ENCODE assay signal across 19 cellular contexts in genomic region chr13:27257233-27257568, GRCh38. TPM values are rescaled to one million over a fixed set of nuclear protein-coding genes. Genes with fewer than 3 reads are reported as not detected.
A peak's percentile ranks its signal among the peaks of the same experiment; 100 is the strongest.
DNase-seq lines count a peak whose midpoint lies in the region; ATAC-seq and TF ChIP-seq lines count a peak whose summit lies in the region.
"Had no signal": no experiment of that assay in that cellular context is flagged by ENCODE, and none has a peak within 500 bp of the region (broad histone marks: within the 10 kb centered on the region; RNA-seq: fewer than 3 reads in every experiment).

No MANE protein-coding gene starts in this region.

- no peak for ATAC-seq in CD4-positive, alpha-beta T cell (ENCODE audit: poor library complexity)
- ATAC-seq in RWPE2 (ENCODE audit: low read depth) (0 out of 3 replicates have a peak, but pooled peaks have one; percentile 4), lower lobe of right lung (no peak)

- H3K27me3 ChIP-seq in CD4-positive, alpha-beta T cell (ENCODE audit: control insufficient read depth, insufficient read depth, low read length) = no peaks in the 10 kb centered on the region
- H3K27me3 ChIP-seq in RWPE2 (ENCODE audit: insufficient read depth, poor library complexity, severe bottlenecking) = no peaks in the 10 kb centered on the region
- H3K27me3 ChIP-seq in endodermal cell (ENCODE audit: control insufficient read depth, insufficient read depth, low read length, poor library complexity, severe bottlenecking) = no peaks in the 10 kb centered on the region
- no peaks in the 10 kb centered on the region for H3K27me3 ChIP-seq in lower lobe of right lung (ENCODE audit: low read depth)
- no peaks in the 10 kb centered on the region for H3K27me3 ChIP-seq in MG63
- H3K27me3 ChIP-seq: SJSA1 had no signal

- H3K36me3 ChIP-seq in RWPE2 (ENCODE audit: low read depth) = peaks cover 82% of the 10 kb centered on the region
- H3K36me3 ChIP-seq in endodermal cell (ENCODE audit: control insufficient read depth, insufficient read depth, low read length) = peaks cover 81% of the 10 kb centered on the region
- peaks cover 71% of the 10 kb centered on the region for H3K36me3 ChIP-seq in lower lobe of right lung
- H3K36me3 ChIP-seq in MG63 = peaks cover 88% of the 10 kb centered on the region
- H3K36me3 ChIP-seq: prostate gland had no signal

- H3K9ac ChIP-seq in endodermal cell (ENCODE audit: extremely low read depth, low read length, poor library complexity, severe bottlenecking) = no peak overlapping the region

- H3K4me3 Mint-ChIP-seq in CD4-positive, alpha-beta T cell = peak overlapping the region; percentile 39
- no peak overlapping the region for H3K4me3 Mint-ChIP-seq in endodermal cell
- H3K4me3 Mint-ChIP-seq: activated naive CD4-positive, alpha-beta T cell treated with anti-CD3 and anti-CD28 coated beads, Interleukin-2, amount 10 ng/mL, durations not matched to agents 7 days and 5 days; CD8-positive, alpha-beta memory T cell had no signal

- WGBS in endodermal cell (ENCODE audit: insufficient coverage in 1 of 2, insufficient read length in 1 of 2), 2 experiments = 94 to 100% methylated on average over 2 to 3 of the region's 3 CpGs

- no peak overlapping the region for H3K27ac Mint-ChIP-seq in CD4-positive, alpha-beta T cell
- peak overlapping the region; percentile 21 for H3K27ac Mint-ChIP-seq in endodermal cell
- H3K27ac Mint-ChIP-seq: activated naive CD4-positive, alpha-beta T cell treated with anti-CD3 and anti-CD28 coated beads, Interleukin-2, amount 10 ng/mL, durations not matched to agents 7 days and 5 days had no signal

- no peak overlapping the region for H3K27ac ChIP-seq in CD4-positive, alpha-beta T cell (ENCODE audit: low read depth, low read length)
- H3K27ac ChIP-seq in RWPE2 (ENCODE audit: poor library complexity, severe bottlenecking) = no peak overlapping the region
- no peak overlapping the region for H3K27ac ChIP-seq in endodermal cell (ENCODE audit: low read depth, low read length)
- no peak overlapping the region for H3K27ac ChIP-seq in lower lobe of right lung
- H3K27ac ChIP-seq: prostate gland, SJSA1, WERI-Rb-1 had no signal

- intact Hi-C loops in CD4-positive, alpha-beta T cell (cut with DNase I, micrococcal nuclease) = loop anchor here (10.0 kb wide), 5 partner anchors 168 to 1952 kb away; partner anchors contain the start of genes CDK8 (in 1 of the 2), GTF3A (in 1 of the 2), NUP58 (in 1 of the 2) and RNF6 (in 1 of the 2)
- intact Hi-C loops in lower lobe of right lung (cut with DNase I) = no loop called here

- peaks cover 90% of the 10 kb centered on the region for H3K36me3 Mint-ChIP-seq in CD4-positive, alpha-beta T cell (ENCODE audit: low read depth)
- peaks cover 65% of the 10 kb centered on the region for H3K36me3 Mint-ChIP-seq in endodermal cell (ENCODE audit: low read depth)

- H3K4me3 ChIP-seq in RWPE2 (ENCODE audit: severe bottlenecking) (no peak overlapping the region), endodermal cell (ENCODE audit: low read length) (no peak overlapping the region), lower lobe of right lung (no peak overlapping the region), MG63 (no peak overlapping the region)
- H3K4me3 ChIP-seq: prostate gland, SJSA1 had no signal

- peaks cover 10% of the 10 kb centered on the region for H3K4me1 ChIP-seq in RWPE2 (ENCODE audit: insufficient read depth, poor library complexity, severe bottlenecking)
- H3K4me1 ChIP-seq in endodermal cell (ENCODE audit: control insufficient read depth, insufficient read depth, low read length) = no peaks in the 10 kb centered on the region
- H3K4me1 ChIP-seq in lower lobe of right lung = peaks cover 51% of the 10 kb centered on the region

- DNase-seq in DMS53 (lab: John Stamatoyannopoulos, UW) (peak; percentile 46), DMS53 treated with DMSO at 0.1 percent for 48 hours (lab: John Stamatoyannopoulos, UW; ENCODE audit: unreplicated experiment) (no peak), RWPE2 (ENCODE audit: low spot score) (no peak), endodermal cell (no peak), lower lobe of right lung (no peak), MG63 (no peak), A172 (ENCODE audit: low spot score) (no peak)
- no peak for DNase-seq in CD4-positive, alpha-beta T cell
- DNase-seq: 8988T; activated CD4-positive, alpha-beta T cell treated with anti-CD3 and anti-CD28 coated beads, Interleukin-2, amount 50 U/mL, for 4 hours; activated naive CD4-positive, alpha-beta T cell treated with anti-CD3 and anti-CD28 coated beads, Interleukin-2, amount 10 ng/mL, durations not matched to agents 7 days and 5 days; CD8-positive, alpha-beta memory T cell; kidney glomerular epithelial cell; NCI-H1436 treated with DMSO at 0.1 percent for 48 hours; NCI-H524 treated with DMSO at 0.1 percent for 48 hours; trophoblast cell; WERI-Rb-1 had no signal

- H3K27me3 Mint-ChIP-seq in CD4-positive, alpha-beta T cell = no peaks in the 10 kb centered on the region
- H3K27me3 Mint-ChIP-seq in endodermal cell (ENCODE audit: insufficient read depth) = no peaks in the 10 kb centered on the region
- H3K27me3 Mint-ChIP-seq: activated naive CD4-positive, alpha-beta T cell treated with anti-CD3 and anti-CD28 coated beads, Interleukin-2, amount 10 ng/mL, durations not matched to agents 7 days and 5 days; CD8-positive, alpha-beta memory T cell had no signal

- no peaks in the 10 kb centered on the region for H3K9me3 Mint-ChIP-seq in CD4-positive, alpha-beta T cell
- no peaks in the 10 kb centered on the region for H3K9me3 Mint-ChIP-seq in endodermal cell
- H3K9me3 Mint-ChIP-seq: activated naive CD4-positive, alpha-beta T cell treated with anti-CD3 and anti-CD28 coated beads, Interleukin-2, amount 10 ng/mL, durations not matched to agents 7 days and 5 days; CD8-positive, alpha-beta memory T cell had no signal

- CTCF ChIA-PET in CD4-positive, alpha-beta T cell (lab: Charles Lee) = no interaction called here

- H3K4me1 Mint-ChIP-seq in CD4-positive, alpha-beta T cell (ENCODE audit: low read depth) = peaks cover 84% of the 10 kb centered on the region
- H3K4me1 Mint-ChIP-seq in endodermal cell = peaks cover 16% of the 10 kb centered on the region

- H3K9me3 ChIP-seq in CD4-positive, alpha-beta T cell (ENCODE audit: control insufficient read depth, low read length) = no peaks in the 10 kb centered on the region
- H3K9me3 ChIP-seq in RWPE2 (ENCODE audit: severe bottlenecking) (no peaks in the 10 kb centered on the region), endodermal cell (ENCODE audit: control insufficient read depth, low read length) (no peaks in the 10 kb centered on the region), lower lobe of right lung (no peaks in the 10 kb centered on the region), MG63 (no peaks in the 10 kb centered on the region)
- H3K9me3 ChIP-seq: prostate gland, SJSA1 had no signal

- TF ChIP-seq CTCF in CD4-positive, alpha-beta T cell (IDR thresholded peaks at IDR 0.05) = no peak
- no peak for TF ChIP-seq CTCF in RWPE2 (IDR thresholded peaks at IDR 0.05; ENCODE audit: poor library complexity, severe bottlenecking)
- no peak for TF ChIP-seq CTCF in endodermal cell (conservative IDR thresholded peaks at IDR 0.05)
- TF ChIP-seq CTCF in lower lobe of right lung (IDR thresholded peaks at IDR 0.05) = no peak

- POLR2A ChIA-PET in CD4-positive, alpha-beta T cell (lab: Charles Lee) = interaction anchor here (0.6 to 1.4 kb wide), 3 partner anchors 9 to 18 kb away, joined by 3 to 5 read pairs (median 4); partner anchors contain the start of gene RASL11A

RNA-seq across cellular contexts. Expression of gene RPL21, which starts 5.8 kb away (rescaled TPM):
- 1,000 to 10,000 TPM; 2,736 to 2,941 TPM for total RNA-seq in CD4-positive, alpha-beta T cell
- total RNA-seq in endodermal cell (100 to 1,000 TPM; 882 to 975 TPM), lower lobe of right lung (903 TPM)
- 1,851 TPM for polyA plus RNA-seq in endodermal cell (2013, experiment 1 of 2)
- 1,837 TPM for polyA plus RNA-seq in endodermal cell (2013, experiment 2 of 2)
- total RNA-seq in MG63 (2014; rRNA removed; shearing (Covaris generic); ENCODE audit: low replicate concordance) = 1,701 and 2,215 TPM in 2 replicates
- total RNA-seq in A172 (2014; rRNA removed; shearing (Covaris generic)) = 908 and 920 TPM in 2 replicates

RNA-seq across cellular contexts. Expression of gene RASL11A, which starts 13.4 kb away (rescaled TPM):
- total RNA-seq in CD4-positive, alpha-beta T cell = 1 to 10 TPM; 2.9 to 4.7 TPM
- total RNA-seq in endodermal cell (1 to 10 TPM in 1 of 2 donors, under 1 TPM in 1; 0.95 to 1.1 TPM), lower lobe of right lung (20.6 TPM)
- polyA plus RNA-seq in endodermal cell (2013, experiment 1 of 2) = 1.2 TPM
- polyA plus RNA-seq in endodermal cell (2013, experiment 2 of 2) = 0.70 TPM
- total RNA-seq in MG63 (2014; rRNA removed; shearing (Covaris generic); ENCODE audit: low replicate concordance) = 19.9 and 25.8 TPM in 2 replicates
- 4.0 and 5.3 TPM in 2 replicates for total RNA-seq in A172 (2014; rRNA removed; shearing (Covaris generic))
